24 cellular contexts compared by ENCODE assay signal in genomic region chr9:126700903-126701819, GRCh38.
DNase-seq lines count a peak whose midpoint lies in the region; ATAC-seq and TF ChIP-seq lines count a peak whose summit lies in the region.
"Had no signal": no experiment of that assay in that cellular context is flagged by ENCODE, and none has a peak within 500 bp of the region (broad histone marks: within the 10 kb centered on the region; RNA-seq: fewer than 3 reads in every experiment).

No MANE protein-coding gene starts in this region.

- peaks cover 48% of the 10 kb centered on the region for H3K27me3 ChIP-seq in lower lobe of right lung (ENCODE audit: low read depth)
- H3K27me3 ChIP-seq in upper lobe of right lung, result peaks cover 45% of the 10 kb centered on the region
- H3K27me3 ChIP-seq in testis, result no peaks in the 10 kb centered on the region
- H3K27me3 ChIP-seq: vagina had no signal

- H3K27me3 Mint-ChIP-seq in activated naive CD8-positive, alpha-beta T cell treated with anti-CD3 and anti-CD28 coated beads, Interleukin-2, amount 10 ng/mL, durations not matched to agents 7 days and 5 days, result peaks cover 26% of the 10 kb centered on the region
- H3K27me3 Mint-ChIP-seq in activated naive CD8-positive, alpha-beta T cell treated with anti-CD3 and anti-CD28 coated beads for 36 hours, result peaks cover 30% of the 10 kb centered on the region
- peaks cover 51% of the 10 kb centered on the region for H3K27me3 Mint-ChIP-seq in WTC11 (ENCODE audit: low read depth)

- H3K36me3 ChIP-seq in lower lobe of right lung (no peaks in the 10 kb centered on the region), upper lobe of right lung (no peaks in the 10 kb centered on the region), testis (ENCODE audit: low read depth, missing control alignments) (no peaks in the 10 kb centered on the region)
- H3K36me3 ChIP-seq: HAP-1, SJSA1, vagina had no signal

- 79 to 80% methylated on average over 14 of the region's 14 CpGs for WGBS in testis, 2 donors

- peaks cover 14% of the 10 kb centered on the region for H3K4me1 ChIP-seq in lower lobe of right lung
- H3K4me1 ChIP-seq in upper lobe of right lung, result peaks cover 10% of the 10 kb centered on the region
- peaks cover 14% of the 10 kb centered on the region for H3K4me1 ChIP-seq in testis

- no peak overlapping the region for H3K4me3 Mint-ChIP-seq in activated naive CD8-positive, alpha-beta T cell treated with anti-CD3 and anti-CD28 coated beads, Interleukin-2, amount 10 ng/mL, durations not matched to agents 7 days and 5 days
- no peak overlapping the region for H3K4me3 Mint-ChIP-seq in activated naive CD8-positive, alpha-beta T cell treated with anti-CD3 and anti-CD28 coated beads for 36 hours
- H3K4me3 Mint-ChIP-seq in WTC11, result no peak overlapping the region
- H3K4me3 Mint-ChIP-seq: activated CD4-positive, alpha-beta T cell treated with anti-CD3 and anti-CD28 coated beads for 36 hours; activated T-cell treated with anti-CD3 and anti-CD28 coated beads, Interleukin-2, amount 50 U/mL, for 24 hours; B cell had no signal

- H3K36me3 Mint-ChIP-seq in activated naive CD8-positive, alpha-beta T cell treated with anti-CD3 and anti-CD28 coated beads, Interleukin-2, amount 10 ng/mL, durations not matched to agents 7 days and 5 days, result no peaks in the 10 kb centered on the region
- no peaks in the 10 kb centered on the region for H3K36me3 Mint-ChIP-seq in activated naive CD8-positive, alpha-beta T cell treated with anti-CD3 and anti-CD28 coated beads for 36 hours
- H3K36me3 Mint-ChIP-seq in WTC11, result no peaks in the 10 kb centered on the region
- H3K36me3 Mint-ChIP-seq: CD8-positive, alpha-beta memory T cell had no signal

- TF ChIP-seq CTCF in WTC11 (IDR thresholded peaks at IDR 0.05) (no peak), lower lobe of right lung (IDR thresholded peaks at IDR 0.05) (no peak), upper lobe of right lung (IDR thresholded peaks at IDR 0.05) (no peak), testis (IDR thresholded peaks at IDR 0.05) (no peak)

- H3K27ac ChIP-seq in lower lobe of right lung, result no peak overlapping the region
- no peak overlapping the region for H3K27ac ChIP-seq in upper lobe of right lung
- no peak overlapping the region for H3K27ac ChIP-seq in testis
- H3K27ac ChIP-seq: psoas muscle, SJSA1, vagina had no signal

- no peaks in the 10 kb centered on the region for H3K9me3 Mint-ChIP-seq in activated naive CD8-positive, alpha-beta T cell treated with anti-CD3 and anti-CD28 coated beads, Interleukin-2, amount 10 ng/mL, durations not matched to agents 7 days and 5 days
- no peaks in the 10 kb centered on the region for H3K9me3 Mint-ChIP-seq in activated naive CD8-positive, alpha-beta T cell treated with anti-CD3 and anti-CD28 coated beads for 36 hours
- no peaks in the 10 kb centered on the region for H3K9me3 Mint-ChIP-seq in WTC11
- H3K9me3 Mint-ChIP-seq: activated T-cell treated with anti-CD3 and anti-CD28 coated beads, Interleukin-2, amount 50 U/mL, for 24 hours; neural crest cell had no signal

- H3K9me3 ChIP-seq in lower lobe of right lung, result no peaks in the 10 kb centered on the region
- no peaks in the 10 kb centered on the region for H3K9me3 ChIP-seq in upper lobe of right lung
- no peaks in the 10 kb centered on the region for H3K9me3 ChIP-seq in testis
- H3K9me3 ChIP-seq: HAP-1, psoas muscle, SJSA1, vagina had no signal

- H3K4me1 Mint-ChIP-seq in activated naive CD8-positive, alpha-beta T cell treated with anti-CD3 and anti-CD28 coated beads, Interleukin-2, amount 10 ng/mL, durations not matched to agents 7 days and 5 days, result peaks cover 9% of the 10 kb centered on the region
- H3K4me1 Mint-ChIP-seq in activated naive CD8-positive, alpha-beta T cell treated with anti-CD3 and anti-CD28 coated beads for 36 hours, result peaks cover 13% of the 10 kb centered on the region
- peaks cover 14% of the 10 kb centered on the region for H3K4me1 Mint-ChIP-seq in WTC11

- intact Hi-C loops in lower lobe of right lung (cut with DNase I), result no loop called here
- intact Hi-C loops in upper lobe of right lung (cut with DNase I), result no loop called here
- intact Hi-C loops in testis (cut with DNase I; ENCODE audit: low total_unique reads), result loop anchor here (10.0 kb wide), 1 partner anchor 84 kb away; no protein-coding TSS in a partner anchor

- H3K4me3 ChIP-seq in lower lobe of right lung, result no peak overlapping the region
- H3K4me3 ChIP-seq in upper lobe of right lung, result no peak overlapping the region
- H3K4me3 ChIP-seq in testis, result no peak overlapping the region
- H3K4me3 ChIP-seq: HAP-1, psoas muscle, SJSA1, vagina had no signal

- no peak for TF ChIP-seq POLR2A in testis (IDR thresholded peaks at IDR 0.05)

- CTCF ChIA-PET in WTC11 (lab: Charles Lee), result interaction anchor here (1.5 to 16.1 kb wide), 11 partner anchors 11 to 143 kb away, joined by 4 to 734 read pairs (median 13); no protein-coding TSS in a partner anchor

- no peak overlapping the region for H3K27ac Mint-ChIP-seq in activated naive CD8-positive, alpha-beta T cell treated with anti-CD3 and anti-CD28 coated beads, Interleukin-2, amount 10 ng/mL, durations not matched to agents 7 days and 5 days
- no peak overlapping the region for H3K27ac Mint-ChIP-seq in activated naive CD8-positive, alpha-beta T cell treated with anti-CD3 and anti-CD28 coated beads for 36 hours
- no peak overlapping the region for H3K27ac Mint-ChIP-seq in WTC11
- H3K27ac Mint-ChIP-seq: activated CD4-positive, alpha-beta T cell treated with anti-CD3 and anti-CD28 coated beads for 36 hours; activated T-cell treated with anti-CD3 and anti-CD28 coated beads, Interleukin-2, amount 50 U/mL, for 24 hours; CD8-positive, alpha-beta memory T cell had no signal

- POLR2A ChIA-PET in activated naive CD8-positive, alpha-beta T cell treated with anti-CD3 and anti-CD28 coated beads, Interleukin-2, amount 10 ng/mL, durations not matched to agents 7 days and 5 days (lab: Charles Lee), result no interaction called here
- POLR2A ChIA-PET in WTC11 (lab: Charles Lee), result interaction anchor here (1.4 kb wide), 1 partner anchor 81 kb away, joined by 3 read pairs; no protein-coding TSS in a partner anchor

- peak; percentile 4 for DNase-seq in activated naive CD8-positive, alpha-beta T cell treated with anti-CD3 and anti-CD28 coated beads, Interleukin-2, amount 10 ng/mL, durations not matched to agents 7 days and 5 days
- DNase-seq in activated naive CD8-positive, alpha-beta T cell treated with anti-CD3 and anti-CD28 coated beads for 36 hours, result no peak
- DNase-seq in WTC11 (ENCODE audit: low spot score), result peak; percentile 12
- peak; percentile 43 for DNase-seq in lower lobe of right lung
- DNase-seq in upper lobe of right lung, result peak; percentile 44
- DNase-seq in testis, result no peak
- no peak for DNase-seq in nucleus accumbens (lab: John Stamatoyannopoulos, UW)
- DNase-seq in cortex of kidney (lab: John Stamatoyannopoulos, UW), result no peak
- DNase-seq: activated CD4-positive, alpha-beta T cell treated with anti-CD3 and anti-CD28 coated beads for 36 hours; activated T-cell treated with anti-CD3 and anti-CD28 coated beads, Interleukin-2, amount 50 U/mL, for 24 hours; DMS53; effector memory CD4-positive, alpha-beta T cell; NCI-H1048; NCI-H187 treated with DMSO at 0.1 percent for 48 hours; NCI-H748 treated with DMSO at 0.1 percent for 48 hours; psoas muscle; stimulated activated naive CD4-positive, alpha-beta T cell treated with Interleukin-2 at 50 U/mL for 16 hours; T-helper 1 cell had no signal

- no peak for ATAC-seq in activated naive CD8-positive, alpha-beta T cell treated with anti-CD3 and anti-CD28 coated beads, Interleukin-2, amount 10 ng/mL, durations not matched to agents 7 days and 5 days (ENCODE audit: low read depth)
- ATAC-seq in WTC11 (no peak), lower lobe of right lung (no peak), upper lobe of right lung (no peak)
- ATAC-seq: activated CD4-positive, alpha-beta T cell treated with anti-CD3 and anti-CD28 coated beads for 36 hours; psoas muscle had no signal

TF ChIP-seq in WTC11, 78 proteins besides CTCF, POLR2A, EP300 and RAD21 (continues in another document):
- TF ChIP-seq ZNF232 (CRISPR knock-in tag; IDR thresholded peaks at IDR 0.05) (no peak), ATF1 (CRISPR knock-in tag; IDR thresholded peaks at IDR 0.05) (no peak), CBFB (CRISPR knock-in tag; IDR thresholded peaks at IDR 0.05; ENCODE audit: low read depth) (no peak), USF1 (CRISPR knock-in tag; IDR thresholded peaks at IDR 0.05) (no peak), E2F5 (CRISPR knock-in tag; IDR thresholded peaks at IDR 0.05) (no peak), ZNF423 (CRISPR knock-in tag; IDR thresholded peaks at IDR 0.05) (no peak), ZNF219 (CRISPR knock-in tag; IDR thresholded peaks at IDR 0.05; ENCODE audit: borderline replicate concordance) (no peak), TCF7 (CRISPR knock-in tag; IDR thresholded peaks at IDR 0.05; ENCODE audit: low read depth) (no peak), NR3C1 (CRISPR knock-in tag; conservative IDR thresholded peaks at IDR 0.05; ENCODE audit: low read depth) (no peak), ATF2 (CRISPR knock-in tag; IDR thresholded peaks at IDR 0.05; ENCODE audit: borderline replicate concordance, low read depth) (no peak), RELA (CRISPR knock-in tag; IDR thresholded peaks at IDR 0.05; ENCODE audit: borderline replicate concordance) (no peak)

Comparison
In these comparisons a context has a peak if more than half of its experiments do, and no peak if none do; other contexts are left out.
1. DNase-seq: peak in activated naive CD8-positive, alpha-beta T cell treated with anti-CD3 and anti-CD28 coated beads, Interleukin-2, amount 10 ng/mL, durations not matched to agents 7 days and 5 days (single experiment), WTC11 (single experiment), lower lobe of right lung (single experiment) and upper lobe of right lung (single experiment); none in activated naive CD8-positive, alpha-beta T cell treated with anti-CD3 and anti-CD28 coated beads for 36 hours (single experiment), testis (single experiment), nucleus accumbens (0 of 56) and cortex of kidney (single experiment).